Comparison of ENCODE assay signal across 8 cellular contexts in genomic region chr4:6986067-6986780, GRCh38. TPM values are rescaled to one million over a fixed set of nuclear protein-coding genes. Genes with fewer than 3 reads are reported as not detected.
DNase-seq lines count a peak whose midpoint lies in the region; ATAC-seq and TF ChIP-seq lines count a peak whose summit lies in the region.

No MANE protein-coding gene starts in this region.

- no peaks in the 10 kb centered on the region for H3K36me3 ChIP-seq in Caco-2 (ENCODE audit: control insufficient read depth, insufficient read depth, low read length)

- H3K9me3 ChIP-seq in Caco-2, result no peaks in the 10 kb centered on the region

- peaks cover 27% of the 10 kb centered on the region for H3K36me3 Mint-ChIP-seq in Caco-2 (ENCODE audit: insufficient read depth, unreplicated experiment)

- peak; percentile 26 for ATAC-seq in GM19438 (IDR thresholded peaks at IDR 0.05; ENCODE audit: low read depth, unreplicated experiment)
- ATAC-seq in left ventricle myocardium superior, result peak; percentile 44

- H3K9me3 Mint-ChIP-seq in Caco-2 (ENCODE audit: unreplicated experiment), result no peaks in the 10 kb centered on the region

- peak overlapping the region; percentile 63 for H3K4me3 ChIP-seq in Caco-2 (ENCODE audit: low read depth, low read length)

- H3K27me3 Mint-ChIP-seq in Caco-2 (ENCODE audit: insufficient read depth, unreplicated experiment), result no peaks in the 10 kb centered on the region

- peaks cover 29% of the 10 kb centered on the region for H3K4me1 ChIP-seq in Caco-2

- H3K27ac Mint-ChIP-seq in Caco-2 (ENCODE audit: unreplicated experiment), result peak overlapping the region; percentile 56

- TF ChIP-seq CTCF in Caco-2 (IDR thresholded peaks at IDR 0.05; ENCODE audit: insufficient read depth in 1 of 2, low read depth in 1 of 2, low read length in 1 of 2, severe bottlenecking in 1 of 2, unreplicated experiment in 1 of 2), result no peak

- CTCF ChIA-PET in Caco-2 (lab: Charles Lee), result interaction anchor here (0.9 to 1.6 kb wide), 5 partner anchors 12 to 69 kb away, joined by 4 to 6 read pairs (median 4); partner anchors contain the start of gene TADA2B

- 5 to 6% (median 5%) methylated on average over 28 of the region's 28 CpGs for WGBS in adipose tissue, 3 donors

- TSS peak; percentile 77 for BruUV-seq in Caco-2 (replicated peaks; lab: Mats Ljungman, UMichigan)

- no peaks in the 10 kb centered on the region for H3K27me3 ChIP-seq in Caco-2 (replicated peaks; ENCODE audit: control insufficient read depth, insufficient read depth, low read length)

- DNase-seq in Caco-2, result no peak
- DNase-seq in HT1080 (ENCODE audit: low read depth), result peak; percentile 47
- DNase-seq in left ventricle myocardium superior, result peak; percentile 63
- DNase-seq in renal cortical epithelial cell (ENCODE audit: low read depth), result peak; percentile 25
- no peak for DNase-seq in NK-92 treated with Interleukin-12 subunit alpha and Interleukin-12 subunit beta, amount 100 ng/mL, for 24 hours (lab: John Stamatoyannopoulos, UW)
- DNase-seq in effector CD4-positive, alpha-beta T cell, result no peak

- intact Hi-C loops in Caco-2 (cut with micrococcal nuclease; ENCODE audit: unreplicated experiment), result loop anchor here (1.0 to 10.0 kb wide), 5 partner anchors 12 to 281 kb away; partner anchors contain the start of genes GRPEL1 and MRFAP1L1
- intact Hi-C loops in left ventricle myocardium superior (cut with micrococcal nuclease), result loop anchor here (10.0 kb wide), 1 partner anchor 59 kb away; the partner anchor contains the start of gene TADA2B

- POLR2A ChIA-PET in Caco-2 (lab: Charles Lee), result interaction anchor here (1.0 to 1.2 kb wide), 3 partner anchors 32 to 81 kb away, joined by 3 read pairs; partner anchors contain the start of gene TBC1D14

- peak overlapping the region; percentile 84 for H3K4me3 Mint-ChIP-seq in Caco-2 (ENCODE audit: unreplicated experiment)

- peak overlapping the region; percentile 58 for H3K27ac ChIP-seq in adipose tissue (ENCODE audit: low read depth, low read length)

- peaks cover 24% of the 10 kb centered on the region for H3K4me1 Mint-ChIP-seq in Caco-2 (ENCODE audit: low read depth, unreplicated experiment)

RNA-seq across cellular contexts. Expression of gene TADA2B, which starts 56.9 kb away (rescaled TPM):
- total RNA-seq in Caco-2 (2022), result 17.2 and 21.8 TPM in 2 replicates
- 9.4 and 11.8 TPM in 2 replicates for total RNA-seq in HT1080 (2014; rRNA removed; shearing (Covaris generic))
- polyA plus RNA-seq in HT1080 (2015; cell fraction: cytosol; rRNA removed), result 9.8 and 10.4 TPM in 2 replicates
- 6.5 and 8.6 TPM in 2 replicates for polyA plus RNA-seq in HT1080 (2015; cell fraction: nucleus; rRNA removed)
- 10 to 100 TPM; 11.2 to 17.6 (median 12.4) TPM for polyA plus RNA-seq in adipose tissue
- 34.6 TPM for total RNA-seq in left ventricle myocardium superior
- 9.6 and 31.4 TPM in 2 replicates for total RNA-seq in renal cortical epithelial cell

Comparison
In these comparisons a context has a peak if more than half of its experiments do, and no peak if none do; other contexts are left out.
1. DNase-seq: peak in HT1080 (single experiment), left ventricle myocardium superior (single experiment) and renal cortical epithelial cell (single experiment); none in Caco-2 (0 of 2), NK-92 treated with Interleukin-12 subunit alpha and Interleukin-12 subunit beta, amount 100 ng/mL, for 24 hours (single experiment) and effector CD4-positive, alpha-beta T cell (single experiment).